In genomic region chr9:106864533-106865143, GRCh38 we compare ENCODE assay signal across 8 cellular contexts. TPM values are rescaled to one million over a fixed set of nuclear protein-coding genes. Genes with fewer than 3 reads are reported as not detected.
DNase-seq lines count a peak whose midpoint lies in the region; ATAC-seq and TF ChIP-seq lines count a peak whose summit lies in the region.

No MANE protein-coding gene starts in this region.

- H3K4me1 ChIP-seq in PC-3 (ENCODE audit: insufficient read depth, low read length) (peaks cover 40% of the 10 kb centered on the region), esophagus muscularis mucosa (peaks cover 36 to 62% (median 54%) of the 10 kb centered on the region in 4 donors)

- peak; percentile 19 for DNase-seq in GM10266 (ENCODE audit: extremely low spot score)
- DNase-seq in PC-3 = peak; percentile 36
- no peak for DNase-seq in esophagus muscularis mucosa (ENCODE audit: extremely low spot score)
- DNase-seq in NCI-H526 treated with DMSO at 0.1 percent for 48 hours (lab: John Stamatoyannopoulos, UW) = no peak

- H3K9ac ChIP-seq in PC-3 (ENCODE audit: low read length) (peak overlapping the region; percentile 88), neural cell (ENCODE audit: low read length) (peak overlapping the region; percentile 89)

- TF ChIP-seq CTCF in GM10266 (IDR thresholded peaks at IDR 0.05; ENCODE audit: control insufficient read depth, insufficient read depth, low read depth, missing control alignments) (no peak), PC-3 (conservative IDR thresholded peaks at IDR 0.05; ENCODE audit: low read depth, low read length) (no peak), esophagus muscularis mucosa (IDR thresholded peaks at IDR 0.05) (no peak), neural cell (IDR thresholded peaks at IDR 0.05; ENCODE audit: poor library complexity, severe bottlenecking) (no peak)

- H3K4me2 ChIP-seq in PC-3 (ENCODE audit: low read length) (peak overlapping the region; percentile 82), neural cell (ENCODE audit: low read length) (peak overlapping the region; percentile 85)

- H3F3A ChIP-seq in PC-3 (ENCODE audit: low read length, unreplicated experiment) (no peaks in the 10 kb centered on the region), neural cell (ENCODE audit: insufficient read depth, low read length, poor library complexity, severe bottlenecking) (peaks cover 29% of the 10 kb centered on the region)

- H3K36me3 ChIP-seq in PC-3 (ENCODE audit: low read depth, low read length) (0 out of 2 replicates have a peak, but pooled peaks cover 2% of the 10 kb centered on the region), esophagus muscularis mucosa (no peaks in the 10 kb centered on the region), neural cell (ENCODE audit: insufficient read depth, low read length) (no peaks in the 10 kb centered on the region)

- H3K27ac ChIP-seq in PC-3 (ENCODE audit: low read length) (peak overlapping the region; percentile 67), esophagus muscularis mucosa (replicated peaks in 1 of 4) (peak overlapping the region; percentile 85 to 89 (median 88)), neural cell (ENCODE audit: low read length) (peak overlapping the region; percentile 94)

- H3K4me3 ChIP-seq in PC-3 (ENCODE audit: low read length) = peak overlapping the region; percentile 98
- H3K4me3 ChIP-seq in esophagus muscularis mucosa = peak overlapping the region; percentile 78 to 83 (median 80)
- peak overlapping the region; percentile 85 for H3K4me3 ChIP-seq in neural cell (ENCODE audit: low read length)

- H4K20me1 ChIP-seq in PC-3 (ENCODE audit: low read length) = no peaks in the 10 kb centered on the region
- no peaks in the 10 kb centered on the region for H4K20me1 ChIP-seq in neural cell (ENCODE audit: insufficient read depth)

- H3K9me3 ChIP-seq in PC-3 (ENCODE audit: low read length) (no peaks in the 10 kb centered on the region), esophagus muscularis mucosa (no peaks in the 10 kb centered on the region), neural cell (ENCODE audit: low read length) (no peaks in the 10 kb centered on the region)

- no peak for TF ChIP-seq POLR2A in esophagus muscularis mucosa (IDR thresholded peaks at IDR 0.05; ENCODE audit: low read depth)

- WGBS in esophagus muscularis mucosa = 16% methylated on average over 7 of the region's 7 CpGs

- intact Hi-C loops in PC-3 (cut with micrococcal nuclease) = loop anchor here (5.0 to 10.0 kb wide), 6 partner anchors 93 to 1022 kb away; no protein-coding TSS in a partner anchor
- intact Hi-C loops in esophagus muscularis mucosa (cut with DNase I) = loop anchor here (10.0 kb wide), 3 partner anchors 90 to 280 kb away; no protein-coding TSS in a partner anchor

- H3K9me2 ChIP-seq in PC-3 (replicated peaks; ENCODE audit: low read length) (no peaks in the 10 kb centered on the region), neural cell (ENCODE audit: insufficient read depth, low read length) (no peaks in the 10 kb centered on the region)

- H3K79me2 ChIP-seq in PC-3 (ENCODE audit: low read length) = peaks cover 98% of the 10 kb centered on the region
- H3K79me2 ChIP-seq in neural cell (replicated peaks; ENCODE audit: insufficient read depth, low read length) = peaks cover 56% of the 10 kb centered on the region

- POLR2A ChIA-PET in PC-3 (lab: Charles Lee; ENCODE audit: unreplicated experiment) = interaction anchor here (0.7 kb wide), 1 partner anchor 577 kb away, joined by 11 read pairs; no protein-coding TSS in a partner anchor

- CTCF ChIA-PET in PC-3 (lab: Charles Lee) = no interaction called here

- TF ChIP-seq EP300 in esophagus muscularis mucosa (IDR thresholded peaks at IDR 0.05) (no peak), neural cell (conservative IDR thresholded peaks at IDR 0.05; ENCODE audit: poor library complexity, severe bottlenecking) (no peak)

- no peak for TF ChIP-seq RAD21 in neural cell (conservative IDR thresholded peaks at IDR 0.05)

- H2AFZ ChIP-seq in PC-3 (ENCODE audit: low read length) (peak overlapping the region; percentile 68), neural cell (ENCODE audit: low read depth, low read length) (peak overlapping the region; percentile 73)

- H3K27me3 ChIP-seq in PC-3 (ENCODE audit: low read length) = no peaks in the 10 kb centered on the region
- H3K27me3 ChIP-seq in esophagus muscularis mucosa = no peaks in the 10 kb centered on the region
- H3K27me3 ChIP-seq in neural cell (ENCODE audit: insufficient read depth, low read depth, low read length) = peaks cover 2% of the 10 kb centered on the region

- TSS peak; percentile 4 for BruUV-seq in PC-3 (replicated peaks; lab: Mats Ljungman, UMichigan)

- ATAC-seq in PC-3 = peak; percentile 5; the same call in 1 of the 2 replicates
- ATAC-seq in GM21515 (IDR thresholded peaks at IDR 0.05; ENCODE audit: unreplicated experiment) = no peak
- no peak for ATAC-seq in HG03342 (IDR thresholded peaks at IDR 0.05; ENCODE audit: unreplicated experiment)
- no peak for ATAC-seq in HG03520 (IDR thresholded peaks at IDR 0.05; ENCODE audit: unreplicated experiment)

TF ChIP-seq in neural cell, 6 proteins besides CTCF, POLR2A, EP300 and RAD21:
- no peak for TF ChIP-seq TAF1 (IDR thresholded peaks at IDR 0.05; ENCODE audit: low read depth)
- TF ChIP-seq, protein P1, sequence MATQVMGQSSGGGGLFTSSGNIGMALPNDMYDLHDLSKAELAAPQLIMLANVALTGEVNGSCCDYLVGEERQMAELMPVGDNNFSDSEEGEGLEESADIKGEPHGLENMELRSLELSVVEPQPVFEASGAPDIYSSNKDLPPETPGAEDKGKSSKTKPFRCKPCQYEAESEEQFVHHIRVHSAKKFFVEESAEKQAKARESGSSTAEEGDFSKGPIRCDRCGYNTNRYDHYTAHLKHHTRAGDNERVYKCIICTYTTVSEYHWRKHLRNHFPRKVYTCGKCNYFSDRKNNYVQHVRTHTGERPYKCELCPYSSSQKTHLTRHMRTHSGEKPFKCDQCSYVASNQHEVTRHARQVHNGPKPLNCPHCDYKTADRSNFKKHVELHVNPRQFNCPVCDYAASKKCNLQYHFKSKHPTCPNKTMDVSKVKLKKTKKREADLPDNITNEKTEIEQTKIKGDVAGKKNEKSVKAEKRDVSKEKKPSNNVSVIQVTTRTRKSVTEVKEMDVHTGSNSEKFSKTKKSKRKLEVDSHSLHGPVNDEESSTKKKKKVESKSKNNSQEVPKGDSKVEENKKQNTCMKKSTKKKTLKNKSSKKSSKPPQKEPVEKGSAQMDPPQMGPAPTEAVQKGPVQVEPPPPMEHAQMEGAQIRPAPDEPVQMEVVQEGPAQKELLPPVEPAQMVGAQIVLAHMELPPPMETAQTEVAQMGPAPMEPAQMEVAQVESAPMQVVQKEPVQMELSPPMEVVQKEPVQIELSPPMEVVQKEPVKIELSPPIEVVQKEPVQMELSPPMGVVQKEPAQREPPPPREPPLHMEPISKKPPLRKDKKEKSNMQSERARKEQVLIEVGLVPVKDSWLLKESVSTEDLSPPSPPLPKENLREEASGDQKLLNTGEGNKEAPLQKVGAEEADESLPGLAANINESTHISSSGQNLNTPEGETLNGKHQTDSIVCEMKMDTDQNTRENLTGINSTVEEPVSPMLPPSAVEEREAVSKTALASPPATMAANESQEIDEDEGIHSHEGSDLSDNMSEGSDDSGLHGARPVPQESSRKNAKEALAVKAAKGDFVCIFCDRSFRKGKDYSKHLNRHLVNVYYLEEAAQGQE (IDR thresholded peaks at IDR 0.05; ENCODE audit: borderline replicate concordance) = peak; percentile 49

RNA-seq across cellular contexts. Expression of gene ZNF462, which starts 1.7 kb away (rescaled TPM):
- total RNA-seq in PC-3 (2014; rRNA removed) (21.2 and 23.4 TPM in 2 replicates), esophagus muscularis mucosa (10 to 100 TPM; 24.5 to 38.6 (median 34.6) TPM)
- 9.1 and 15.8 TPM in 2 replicates for polyA plus RNA-seq in neural cell
- 149 and 177 TPM in 2 replicates for polyA minus RNA-seq in neural cell

Comparison
In these comparisons a context has a peak if more than half of its experiments do, and no peak if none do; other contexts are left out.
1. DNase-seq: peak in GM10266 (single experiment) and PC-3 (single experiment); none in esophagus muscularis mucosa (single experiment) and NCI-H526 treated with DMSO at 0.1 percent for 48 hours (single experiment).
2. Peak in every context shown above with its lines, with median percentiles within 50 percentile points of each other: H3K27ac ChIP-seq and H3K4me3 ChIP-seq.